In the genomic region with DNA sequence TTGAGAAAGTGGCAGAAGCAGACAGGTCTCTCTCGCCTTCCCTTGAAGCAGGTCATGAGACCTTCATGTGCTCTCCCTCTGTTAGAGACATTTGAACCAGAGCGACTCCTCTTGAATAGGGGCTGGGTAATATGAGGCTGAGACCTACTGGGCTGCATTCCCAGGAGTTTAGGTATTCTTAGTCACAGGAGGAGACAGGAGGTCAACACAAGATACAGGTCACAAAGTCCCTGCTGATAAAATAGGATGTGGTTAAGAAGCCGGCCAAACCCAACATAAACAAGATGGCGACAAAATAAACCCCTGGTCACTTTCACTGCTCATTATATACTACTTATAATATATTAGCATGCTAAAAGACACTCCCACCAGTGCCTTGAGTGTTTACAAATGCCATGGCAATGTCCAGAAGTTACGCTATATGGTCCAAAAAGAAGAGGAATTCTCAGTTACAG, we compare ENCODE assay signal across 21 cellular contexts.
"Had no signal": no experiment of that assay in that cellular context is flagged by ENCODE, and none has a peak within 500 bp of the region (broad histone marks: within the 10 kb centered on the region; RNA-seq: fewer than 3 reads in every experiment).

No MANE protein-coding gene starts in this region.

- DNase-seq: activated B cell treated with CpG ODN at 0.5 μM for 24 hours; activated CD4-positive, alpha-beta T cell treated with anti-CD3 and anti-CD28 coated beads for 36 hours; activated CD4-positive, alpha-beta T cell treated with anti-CD3 and anti-CD28 coated beads, Interleukin-2, amount 50 U/mL, for 48 hours; activated CD8-positive, alpha-beta memory T cell treated with anti-CD3 and anti-CD28 coated beads, Interleukin-2, amount 50 U/mL, for 48 hours; activated naive CD4-positive, alpha-beta T cell; activated T-cell treated with anti-CD3 and anti-CD28 coated beads, Interleukin-2, amount 50 U/mL, for 4 hours; adrenal gland; cerebellar nuclear complex; foreskin fibroblast; kidney; occipital lobe; posterior cingulate gyrus; sigmoid colon; stimulated activated CD4-positive, alpha-beta T cell treated with anti-CD3 and anti-CD28 coated beads, Interleukin-2, amount 100 ng/mL, for 48 hours; stimulated activated CD8-positive, alpha-beta memory T cell treated with anti-CD3 and anti-CD28 coated beads, Interleukin-4, amount 100 ng/mL, for 48 hours; stimulated activated naive B cell treated with anti-CD40 and anti-IgM and Interleukin-4, amounts not matched to agents 10 μg/mL and 1 μg/mL and 100 μg/mL, for 72 hours; T1000; testis had no signal

- ATAC-seq: activated CD4-positive, alpha-beta T cell treated with anti-CD3 and anti-CD28 coated beads for 36 hours; activated T-cell treated with anti-CD3 and anti-CD28 coated beads, Interleukin-2, amount 50 U/mL, for 4 hours; stimulated activated naive B cell treated with anti-CD40 and anti-IgM and Interleukin-4, amounts not matched to agents 10 μg/mL and 1 μg/mL and 100 μg/mL, for 72 hours had no signal

- H3K9me3 ChIP-seq: adrenal gland, sigmoid colon, testis, vagina had no signal

- H3K27ac ChIP-seq: adrenal gland, coronary artery, sigmoid colon, testis, vagina had no signal

- H3K36me3 ChIP-seq: adrenal gland, sigmoid colon, vagina had no signal

- H3K4me3 ChIP-seq: adrenal gland, coronary artery, sigmoid colon, smooth muscle cell, testis, vagina had no signal

- H3K27me3 ChIP-seq: sigmoid colon, testis, vagina had no signal

- H3K4me1 ChIP-seq: adrenal gland, testis, vagina had no signal
